1 cellular context compared by ENCODE assay signal in the genomic region with DNA sequence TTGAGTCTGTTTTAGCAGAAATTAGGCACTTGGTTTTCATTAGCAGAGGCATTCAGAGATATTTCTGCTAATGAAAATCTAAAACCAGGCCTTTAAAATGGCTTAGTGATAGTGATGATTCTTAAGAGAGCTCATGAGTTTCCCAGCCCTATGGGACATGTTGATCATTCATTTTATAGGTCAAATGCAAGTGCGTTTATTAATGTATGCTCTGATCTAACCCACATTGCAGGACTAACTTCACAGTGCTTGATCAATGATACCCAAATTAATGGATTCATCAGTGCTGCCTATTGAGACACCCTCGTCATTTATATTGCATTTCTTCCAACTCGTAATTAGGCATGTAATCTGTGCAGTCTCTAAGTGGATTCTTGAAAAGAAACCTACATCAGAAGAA.
TF ChIP-seq lines count a peak whose summit lies in the region.

No MANE protein-coding gene starts in this region.

TF ChIP-seq in GM23338, 12 proteins besides CTCF, POLR2A, EP300 and RAD21 (continued from another document):
- TF ChIP-seq ZNF114 (CRISPR knock-in tag; IDR thresholded peaks at IDR 0.05) (no peak), POLR2AphosphoS5 (IDR thresholded peaks at IDR 0.05; ENCODE audit: low read depth) (peak; percentile 17; the same call in 1 of the 2 replicates), ZNF331 (CRISPR knock-in tag; IDR thresholded peaks at IDR 0.05; ENCODE audit: low read depth) (no peak), NANOG (IDR thresholded peaks at IDR 0.05; ENCODE audit: borderline replicate concordance) (no peak)
